In the genomic region with DNA sequence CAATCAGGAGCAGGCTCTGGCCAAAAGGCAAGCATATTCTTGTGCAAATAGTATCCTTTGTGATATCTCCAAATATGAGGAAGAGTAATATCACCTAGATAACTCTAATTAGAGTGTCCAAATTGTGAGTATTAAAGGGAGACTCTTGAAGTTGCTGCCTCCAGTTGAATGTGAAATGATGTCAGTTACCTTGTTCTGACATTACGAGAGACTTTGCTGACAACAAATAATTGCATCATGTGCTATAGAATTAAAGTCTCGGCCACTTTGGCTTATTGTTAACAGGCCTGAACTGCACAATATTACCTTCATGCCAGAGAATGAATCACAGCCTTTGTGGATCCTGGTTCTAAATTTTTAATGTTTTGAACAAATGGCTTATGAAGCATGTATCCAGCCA, we compare ENCODE assay signal across 1 cellular context.
TF ChIP-seq lines count a peak whose summit lies in the region.

No MANE protein-coding gene starts in this region.

TF ChIP-seq in K562, 482 proteins besides CTCF, POLR2A, EP300 and RAD21 (continued from another document and continues in another):
- TF ChIP-seq ZNF639 (CRISPR knock-in tag; conservative IDR thresholded peaks at IDR 0.05 in 1 of 2, IDR thresholded peaks at IDR 0.05 in 1 of 2) = 0 out of 4 replicates have a peak, but pooled peaks of 1 of the 2 experiments have one; percentile 22
- TF ChIP-seq ZKSCAN3 (CRISPR knock-in tag; IDR thresholded peaks at IDR 0.05) = no peak
- TF ChIP-seq, protein P1, sequence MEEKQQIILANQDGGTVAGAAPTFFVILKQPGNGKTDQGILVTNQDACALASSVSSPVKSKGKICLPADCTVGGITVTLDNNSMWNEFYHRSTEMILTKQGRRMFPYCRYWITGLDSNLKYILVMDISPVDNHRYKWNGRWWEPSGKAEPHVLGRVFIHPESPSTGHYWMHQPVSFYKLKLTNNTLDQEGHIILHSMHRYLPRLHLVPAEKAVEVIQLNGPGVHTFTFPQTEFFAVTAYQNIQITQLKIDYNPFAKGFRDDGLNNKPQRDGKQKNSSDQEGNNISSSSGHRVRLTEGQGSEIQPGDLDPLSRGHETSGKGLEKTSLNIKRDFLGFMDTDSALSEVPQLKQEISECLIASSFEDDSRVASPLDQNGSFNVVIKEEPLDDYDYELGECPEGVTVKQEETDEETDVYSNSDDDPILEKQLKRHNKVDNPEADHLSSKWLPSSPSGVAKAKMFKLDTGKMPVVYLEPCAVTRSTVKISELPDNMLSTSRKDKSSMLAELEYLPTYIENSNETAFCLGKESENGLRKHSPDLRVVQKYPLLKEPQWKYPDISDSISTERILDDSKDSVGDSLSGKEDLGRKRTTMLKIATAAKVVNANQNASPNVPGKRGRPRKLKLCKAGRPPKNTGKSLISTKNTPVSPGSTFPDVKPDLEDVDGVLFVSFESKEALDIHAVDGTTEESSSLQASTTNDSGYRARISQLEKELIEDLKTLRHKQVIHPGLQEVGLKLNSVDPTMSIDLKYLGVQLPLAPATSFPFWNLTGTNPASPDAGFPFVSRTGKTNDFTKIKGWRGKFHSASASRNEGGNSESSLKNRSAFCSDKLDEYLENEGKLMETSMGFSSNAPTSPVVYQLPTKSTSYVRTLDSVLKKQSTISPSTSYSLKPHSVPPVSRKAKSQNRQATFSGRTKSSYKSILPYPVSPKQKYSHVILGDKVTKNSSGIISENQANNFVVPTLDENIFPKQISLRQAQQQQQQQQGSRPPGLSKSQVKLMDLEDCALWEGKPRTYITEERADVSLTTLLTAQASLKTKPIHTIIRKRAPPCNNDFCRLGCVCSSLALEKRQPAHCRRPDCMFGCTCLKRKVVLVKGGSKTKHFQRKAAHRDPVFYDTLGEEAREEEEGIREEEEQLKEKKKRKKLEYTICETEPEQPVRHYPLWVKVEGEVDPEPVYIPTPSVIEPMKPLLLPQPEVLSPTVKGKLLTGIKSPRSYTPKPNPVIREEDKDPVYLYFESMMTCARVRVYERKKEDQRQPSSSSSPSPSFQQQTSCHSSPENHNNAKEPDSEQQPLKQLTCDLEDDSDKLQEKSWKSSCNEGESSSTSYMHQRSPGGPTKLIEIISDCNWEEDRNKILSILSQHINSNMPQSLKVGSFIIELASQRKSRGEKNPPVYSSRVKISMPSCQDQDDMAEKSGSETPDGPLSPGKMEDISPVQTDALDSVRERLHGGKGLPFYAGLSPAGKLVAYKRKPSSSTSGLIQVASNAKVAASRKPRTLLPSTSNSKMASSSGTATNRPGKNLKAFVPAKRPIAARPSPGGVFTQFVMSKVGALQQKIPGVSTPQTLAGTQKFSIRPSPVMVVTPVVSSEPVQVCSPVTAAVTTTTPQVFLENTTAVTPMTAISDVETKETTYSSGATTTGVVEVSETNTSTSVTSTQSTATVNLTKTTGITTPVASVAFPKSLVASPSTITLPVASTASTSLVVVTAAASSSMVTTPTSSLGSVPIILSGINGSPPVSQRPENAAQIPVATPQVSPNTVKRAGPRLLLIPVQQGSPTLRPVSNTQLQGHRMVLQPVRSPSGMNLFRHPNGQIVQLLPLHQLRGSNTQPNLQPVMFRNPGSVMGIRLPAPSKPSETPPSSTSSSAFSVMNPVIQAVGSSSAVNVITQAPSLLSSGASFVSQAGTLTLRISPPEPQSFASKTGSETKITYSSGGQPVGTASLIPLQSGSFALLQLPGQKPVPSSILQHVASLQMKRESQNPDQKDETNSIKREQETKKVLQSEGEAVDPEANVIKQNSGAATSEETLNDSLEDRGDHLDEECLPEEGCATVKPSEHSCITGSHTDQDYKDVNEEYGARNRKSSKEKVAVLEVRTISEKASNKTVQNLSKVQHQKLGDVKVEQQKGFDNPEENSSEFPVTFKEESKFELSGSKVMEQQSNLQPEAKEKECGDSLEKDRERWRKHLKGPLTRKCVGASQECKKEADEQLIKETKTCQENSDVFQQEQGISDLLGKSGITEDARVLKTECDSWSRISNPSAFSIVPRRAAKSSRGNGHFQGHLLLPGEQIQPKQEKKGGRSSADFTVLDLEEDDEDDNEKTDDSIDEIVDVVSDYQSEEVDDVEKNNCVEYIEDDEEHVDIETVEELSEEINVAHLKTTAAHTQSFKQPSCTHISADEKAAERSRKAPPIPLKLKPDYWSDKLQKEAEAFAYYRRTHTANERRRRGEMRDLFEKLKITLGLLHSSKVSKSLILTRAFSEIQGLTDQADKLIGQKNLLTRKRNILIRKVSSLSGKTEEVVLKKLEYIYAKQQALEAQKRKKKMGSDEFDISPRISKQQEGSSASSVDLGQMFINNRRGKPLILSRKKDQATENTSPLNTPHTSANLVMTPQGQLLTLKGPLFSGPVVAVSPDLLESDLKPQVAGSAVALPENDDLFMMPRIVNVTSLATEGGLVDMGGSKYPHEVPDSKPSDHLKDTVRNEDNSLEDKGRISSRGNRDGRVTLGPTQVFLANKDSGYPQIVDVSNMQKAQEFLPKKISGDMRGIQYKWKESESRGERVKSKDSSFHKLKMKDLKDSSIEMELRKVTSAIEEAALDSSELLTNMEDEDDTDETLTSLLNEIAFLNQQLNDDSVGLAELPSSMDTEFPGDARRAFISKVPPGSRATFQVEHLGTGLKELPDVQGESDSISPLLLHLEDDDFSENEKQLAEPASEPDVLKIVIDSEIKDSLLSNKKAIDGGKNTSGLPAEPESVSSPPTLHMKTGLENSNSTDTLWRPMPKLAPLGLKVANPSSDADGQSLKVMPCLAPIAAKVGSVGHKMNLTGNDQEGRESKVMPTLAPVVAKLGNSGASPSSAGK (IDR thresholded peaks at IDR 0.05) = 0 out of 2 replicates have a peak, but pooled peaks have one; percentile 45
- TF ChIP-seq JUND (IDR thresholded peaks at IDR 0.05; ENCODE audit: borderline replicate concordance, low read depth, low read length) = 0 out of 2 replicates have a peak, but pooled peaks have one; percentile 26
- TF ChIP-seq JUND (tag; IDR thresholded peaks at IDR 0.05; ENCODE audit: borderline replicate concordance, low read depth, low read length) = peak; percentile 45; the same call in 1 of the 3 replicates
- TF ChIP-seq, protein P2, sequence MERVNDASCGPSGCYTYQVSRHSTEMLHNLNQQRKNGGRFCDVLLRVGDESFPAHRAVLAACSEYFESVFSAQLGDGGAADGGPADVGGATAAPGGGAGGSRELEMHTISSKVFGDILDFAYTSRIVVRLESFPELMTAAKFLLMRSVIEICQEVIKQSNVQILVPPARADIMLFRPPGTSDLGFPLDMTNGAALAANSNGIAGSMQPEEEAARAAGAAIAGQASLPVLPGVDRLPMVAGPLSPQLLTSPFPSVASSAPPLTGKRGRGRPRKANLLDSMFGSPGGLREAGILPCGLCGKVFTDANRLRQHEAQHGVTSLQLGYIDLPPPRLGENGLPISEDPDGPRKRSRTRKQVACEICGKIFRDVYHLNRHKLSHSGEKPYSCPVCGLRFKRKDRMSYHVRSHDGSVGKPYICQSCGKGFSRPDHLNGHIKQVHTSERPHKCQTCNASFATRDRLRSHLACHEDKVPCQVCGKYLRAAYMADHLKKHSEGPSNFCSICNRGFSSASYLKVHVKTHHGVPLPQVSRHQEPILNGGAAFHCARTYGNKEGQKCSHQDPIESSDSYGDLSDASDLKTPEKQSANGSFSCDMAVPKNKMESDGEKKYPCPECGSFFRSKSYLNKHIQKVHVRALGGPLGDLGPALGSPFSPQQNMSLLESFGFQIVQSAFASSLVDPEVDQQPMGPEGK (CRISPR knock-in tag; IDR thresholded peaks at IDR 0.05; ENCODE audit: borderline replicate concordance) = no peak
- 0 out of 2 replicates have a peak, but pooled peaks have one; percentile 1 for TF ChIP-seq RFX7 (CRISPR knock-in tag; IDR thresholded peaks at IDR 0.05)
- TF ChIP-seq BRCA1 (IDR thresholded peaks at IDR 0.05) = no peak
- no peak for TF ChIP-seq BRCA1 (CRISPR knock-in tag; IDR thresholded peaks at IDR 0.05)
- no peak for TF ChIP-seq DEAF1 (CRISPR knock-in tag; IDR thresholded peaks at IDR 0.05)
- 0 out of 2 replicates have a peak, but pooled peaks have one; percentile 8 for TF ChIP-seq ZBTB17 (CRISPR knock-in tag; IDR thresholded peaks at IDR 0.05)
- TF ChIP-seq CEBPB (tag; IDR thresholded peaks at IDR 0.05) = peak; percentile 74
- no peak for TF ChIP-seq CAMTA2 (CRISPR knock-in tag; conservative IDR thresholded peaks at IDR 0.05)
- TF ChIP-seq ZNF431 (CRISPR knock-in tag; IDR thresholded peaks at IDR 0.05) = no peak
- TF ChIP-seq RCOR1 (IDR thresholded peaks at IDR 0.05; ENCODE audit: borderline replicate concordance in 1 of 2, low read depth in 2 of 2, low read length in 2 of 2) = no peak
- TF ChIP-seq CREB1 (IDR thresholded peaks at IDR 0.05) = 0 out of 2 replicates have a peak, but pooled peaks have one; percentile 25
- no peak for TF ChIP-seq CREB1 (CRISPR knock-in tag; IDR thresholded peaks at IDR 0.05)
- no peak for TF ChIP-seq POLR3G (IDR thresholded peaks at IDR 0.05; ENCODE audit: extremely low read depth, insufficient read length, insufficient replicate concordance)
- TF ChIP-seq, protein P3, sequence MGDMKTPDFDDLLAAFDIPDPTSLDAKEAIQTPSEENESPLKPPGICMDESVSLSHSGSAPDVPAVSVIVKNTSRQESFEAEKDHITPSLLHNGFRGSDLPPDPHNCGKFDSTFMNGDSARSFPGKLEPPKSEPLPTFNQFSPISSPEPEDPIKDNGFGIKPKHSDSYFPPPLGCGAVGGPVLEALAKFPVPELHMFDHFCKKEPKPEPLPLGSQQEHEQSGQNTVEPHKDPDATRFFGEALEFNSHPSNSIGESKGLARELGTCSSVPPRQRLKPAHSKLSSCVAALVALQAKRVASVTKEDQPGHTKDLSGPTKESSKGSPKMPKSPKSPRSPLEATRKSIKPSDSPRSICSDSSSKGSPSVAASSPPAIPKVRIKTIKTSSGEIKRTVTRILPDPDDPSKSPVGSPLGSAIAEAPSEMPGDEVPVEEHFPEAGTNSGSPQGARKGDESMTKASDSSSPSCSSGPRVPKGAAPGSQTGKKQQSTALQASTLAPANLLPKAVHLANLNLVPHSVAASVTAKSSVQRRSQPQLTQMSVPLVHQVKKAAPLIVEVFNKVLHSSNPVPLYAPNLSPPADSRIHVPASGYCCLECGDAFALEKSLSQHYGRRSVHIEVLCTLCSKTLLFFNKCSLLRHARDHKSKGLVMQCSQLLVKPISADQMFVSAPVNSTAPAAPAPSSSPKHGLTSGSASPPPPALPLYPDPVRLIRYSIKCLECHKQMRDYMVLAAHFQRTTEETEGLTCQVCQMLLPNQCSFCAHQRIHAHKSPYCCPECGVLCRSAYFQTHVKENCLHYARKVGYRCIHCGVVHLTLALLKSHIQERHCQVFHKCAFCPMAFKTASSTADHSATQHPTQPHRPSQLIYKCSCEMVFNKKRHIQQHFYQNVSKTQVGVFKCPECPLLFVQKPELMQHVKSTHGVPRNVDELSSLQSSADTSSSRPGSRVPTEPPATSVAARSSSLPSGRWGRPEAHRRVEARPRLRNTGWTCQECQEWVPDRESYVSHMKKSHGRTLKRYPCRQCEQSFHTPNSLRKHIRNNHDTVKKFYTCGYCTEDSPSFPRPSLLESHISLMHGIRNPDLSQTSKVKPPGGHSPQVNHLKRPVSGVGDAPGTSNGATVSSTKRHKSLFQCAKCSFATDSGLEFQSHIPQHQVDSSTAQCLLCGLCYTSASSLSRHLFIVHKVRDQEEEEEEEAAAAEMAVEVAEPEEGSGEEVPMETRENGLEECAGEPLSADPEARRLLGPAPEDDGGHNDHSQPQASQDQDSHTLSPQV (IDR thresholded peaks at IDR 0.05) = peak; percentile 64
- TF ChIP-seq C11orf30 (IDR thresholded peaks at IDR 0.05; ENCODE audit: low read depth) = peak; percentile 36; the same call in 1 of the 2 replicates
- TF ChIP-seq MAZ (CRISPR knock-in tag; conservative IDR thresholded peaks at IDR 0.05 in 1 of 2, IDR thresholded peaks at IDR 0.05 in 1 of 2) = 0 out of 4 replicates have a peak, but pooled peaks of 1 of the 2 experiments have one; percentile 56
- peak; percentile 92 for TF ChIP-seq ATF3 (IDR thresholded peaks at IDR 0.05)
- TF ChIP-seq ATF3 (CRISPR knock-in tag; conservative IDR thresholded peaks at IDR 0.05) = no peak
- TF ChIP-seq, protein P4, sequence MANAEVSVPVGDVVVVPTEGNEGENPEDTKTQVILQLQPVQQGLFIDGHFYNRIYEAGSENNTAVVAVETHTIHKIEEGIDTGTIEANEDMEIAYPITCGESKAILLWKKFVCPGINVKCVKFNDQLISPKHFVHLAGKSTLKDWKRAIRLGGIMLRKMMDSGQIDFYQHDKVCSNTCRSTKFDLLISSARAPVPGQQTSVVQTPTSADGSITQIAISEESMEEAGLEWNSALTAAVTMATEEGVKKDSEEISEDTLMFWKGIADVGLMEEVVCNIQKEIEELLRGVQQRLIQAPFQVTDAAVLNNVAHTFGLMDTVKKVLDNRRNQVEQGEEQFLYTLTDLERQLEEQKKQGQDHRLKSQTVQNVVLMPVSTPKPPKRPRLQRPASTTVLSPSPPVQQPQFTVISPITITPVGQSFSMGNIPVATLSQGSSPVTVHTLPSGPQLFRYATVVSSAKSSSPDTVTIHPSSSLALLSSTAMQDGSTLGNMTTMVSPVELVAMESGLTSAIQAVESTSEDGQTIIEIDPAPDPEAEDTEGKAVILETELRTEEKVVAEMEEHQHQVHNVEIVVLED (CRISPR knock-in tag; IDR thresholded peaks at IDR 0.05) = no peak
- no peak for TF ChIP-seq SAP30 (IDR thresholded peaks at IDR 0.05; ENCODE audit: borderline replicate concordance, insufficient read depth, low read depth, low read length, poor library complexity, severe bottlenecking)
- no peak; the same call in 1 of the 2 replicates for TF ChIP-seq L3MBTL2 (IDR thresholded peaks at IDR 0.05)
- TF ChIP-seq ATF7 (IDR thresholded peaks at IDR 0.05) = peak; percentile 50; the same call in 1 of the 2 replicates
- TF ChIP-seq NFE2 (IDR thresholded peaks at IDR 0.05; ENCODE audit: low read depth) = no peak
- no peak for TF ChIP-seq KHSRP (IDR thresholded peaks at IDR 0.05)
- TF ChIP-seq PRPF4 (IDR thresholded peaks at IDR 0.05; ENCODE audit: insufficient read depth, low read depth, low read length, poor library complexity, severe bottlenecking) = no peak
